20 cellular contexts compared by ENCODE assay signal in the genomic region with DNA sequence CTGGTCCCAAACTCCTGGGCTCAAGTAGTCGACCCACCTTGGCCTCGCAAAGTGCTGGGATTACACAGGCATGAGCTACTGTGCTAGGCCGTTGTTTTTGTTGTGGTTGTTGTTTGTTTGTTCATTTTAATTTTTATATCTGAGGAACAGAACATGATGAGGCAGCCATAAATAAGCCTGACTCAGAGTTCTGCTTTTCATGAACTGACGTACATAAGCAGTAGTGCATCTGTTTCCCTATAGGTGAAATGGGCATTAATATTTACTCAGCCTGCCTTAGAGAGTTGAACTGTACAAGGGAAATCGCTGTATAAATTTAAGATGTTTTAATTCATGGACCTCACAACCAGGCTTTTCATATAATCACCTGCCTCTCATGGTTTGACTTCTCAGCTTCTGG.
"Had no signal": no experiment of that assay in that cellular context is flagged by ENCODE, and none has a peak within 500 bp of the region (broad histone marks: within the 10 kb centered on the region; RNA-seq: fewer than 3 reads in every experiment).

No MANE protein-coding gene starts in this region.

- H3K27ac Mint-ChIP-seq: activated CD4-positive, alpha-beta T cell treated with anti-CD3 and anti-CD28 coated beads for 36 hours; activated T-helper 1 cell treated with anti-CD3 and anti-CD28 coated beads, Interleukin-12 subunit alpha, Interleukin-12 subunit beta, Interleukin-2, Interleukin-4 antibody, amounts not matched to agents 30 ng/mL and 10 ng/mL and 1 ng/mL, durations not matched to agents 14 hours and 24 hours and 36 hours; mesothelial cell of epicardium; nephron progenitor cell; stimulated activated naive CD8-positive, alpha-beta T cell treated with anti-CD3 and anti-CD28 coated beads, Interleukin-15, amount 100 ng/mL, for 72 hours; type B pancreatic cell; WTC11 had no signal

- DNase-seq: activated CD4-positive, alpha-beta T cell treated with anti-CD3 and anti-CD28 coated beads for 36 hours; activated CD4-positive, alpha-beta T cell treated with anti-CD3 and anti-CD28 coated beads, Interleukin-2, amount 50 U/mL, for 48 hours; activated naive CD4-positive, alpha-beta T cell treated with Interleukin-2 at 50 U/mL for 16 hours; activated T-cell treated with anti-CD3 and anti-CD28 coated beads for 4 hours; aorta; brain microvascular endothelial cell; colonic mucosa; foreskin keratinocyte; left cardiac atrium; lower lobe of right lung; nephron progenitor cell; nucleus accumbens; stimulated activated CD4-positive, alpha-beta T cell treated with anti-CD3 and anti-CD28 coated beads, Interleukin-4, amount 100 ng/mL, for 1 hour; stimulated activated naive CD8-positive, alpha-beta T cell treated with anti-CD3 and anti-CD28 coated beads, Interleukin-15, amount 100 ng/mL, for 72 hours had no signal

- H3K4me1 Mint-ChIP-seq: mesothelial cell of epicardium, nephron progenitor cell, WTC11 had no signal

- H3K27me3 Mint-ChIP-seq: activated CD4-positive, alpha-beta T cell treated with anti-CD3 and anti-CD28 coated beads for 36 hours; central memory CD8-positive, alpha-beta T cell; stimulated activated naive CD8-positive, alpha-beta T cell treated with anti-CD3 and anti-CD28 coated beads, Interleukin-15, amount 100 ng/mL, for 72 hours; type B pancreatic cell had no signal

- H3K4me3 Mint-ChIP-seq: activated CD4-positive, alpha-beta T cell treated with anti-CD3 and anti-CD28 coated beads for 36 hours; activated T-helper 1 cell treated with anti-CD3 and anti-CD28 coated beads, Interleukin-12 subunit alpha, Interleukin-12 subunit beta, Interleukin-2, Interleukin-4 antibody, amounts not matched to agents 30 ng/mL and 10 ng/mL and 1 ng/mL, durations not matched to agents 14 hours and 24 hours and 36 hours; central memory CD8-positive, alpha-beta T cell; mesothelial cell of epicardium; nephron progenitor cell; stimulated activated naive CD8-positive, alpha-beta T cell treated with anti-CD3 and anti-CD28 coated beads, Interleukin-15, amount 100 ng/mL, for 72 hours; type B pancreatic cell; WTC11 had no signal

- H3K36me3 Mint-ChIP-seq: WTC11 had no signal

- ATAC-seq: activated CD4-positive, alpha-beta T cell treated with anti-CD3 and anti-CD28 coated beads for 36 hours; foreskin keratinocyte; left cardiac atrium; lower lobe of right lung; sciatic nerve; stimulated activated naive CD8-positive, alpha-beta T cell treated with anti-CD3 and anti-CD28 coated beads, Interleukin-15, amount 100 ng/mL, for 72 hours; WTC11 had no signal

- H3K9me3 Mint-ChIP-seq: activated T-helper 1 cell treated with anti-CD3 and anti-CD28 coated beads, Interleukin-12 subunit alpha, Interleukin-12 subunit beta, Interleukin-2, Interleukin-4 antibody, amounts not matched to agents 30 ng/mL and 10 ng/mL and 1 ng/mL, durations not matched to agents 14 hours and 24 hours and 36 hours; central memory CD8-positive, alpha-beta T cell; mesothelial cell of epicardium; nephron progenitor cell; stimulated activated naive CD8-positive, alpha-beta T cell treated with anti-CD3 and anti-CD28 coated beads, Interleukin-15, amount 100 ng/mL, for 72 hours; type B pancreatic cell; WTC11 had no signal
